In genomic region chr1:180905927-180906326, GRCh38 we compare ENCODE assay signal across 30 cellular contexts. TPM values are rescaled to one million over a fixed set of nuclear protein-coding genes. Genes with fewer than 3 reads are reported as not detected.
"Had no signal": no experiment of that assay in that cellular context is flagged by ENCODE, and none has a peak within 500 bp of the region (broad histone marks: within the 10 kb centered on the region; RNA-seq: fewer than 3 reads in every experiment).

No MANE protein-coding gene starts in this region.

- DNase-seq: activated CD4-positive, alpha-beta T cell treated with anti-CD3 and anti-CD28 coated beads, Interleukin-2, amount 10 ng/mL, durations not matched to agents 24 days and 14 days; activated CD4-positive, alpha-beta T cell treated with anti-CD3 and anti-CD28 coated beads, Interleukin-2, amount 50 U/mL, for 4 hours; activated CD8-positive, alpha-beta T cell treated with anti-CD3 and anti-CD28 coated beads for 36 hours; activated gamma-delta T cell treated with Interleukin-2 at 50 U/mL for 16 hours; activated naive CD4-positive, alpha-beta T cell treated with anti-CD3 and anti-CD28 coated beads for 36 hours; activated T-cell treated with anti-CD3 and anti-CD28 coated beads for 4 hours; activated T-cell treated with anti-CD3 and anti-CD28 coated beads, Interleukin-2, amount 50 U/mL, for 4 hours; body of pancreas; caudate nucleus; cerebellar nuclear complex; NCI-H1092 treated with DMSO at 0.1 percent for 48 hours; NCI-H1417; NCI-H1694; NCI-H1930; NCI-H2081 treated with DMSO at 0.1 percent for 48 hours; NCI-H226; NCI-H446 treated with DMSO at 0.1 percent for 48 hours; NCI-H524; PC-9; SIG-M5; T1000; WERI-Rb-1 had no signal

- ATAC-seq: activated CD8-positive, alpha-beta T cell treated with anti-CD3 and anti-CD28 coated beads for 36 hours; activated naive CD4-positive, alpha-beta T cell treated with anti-CD3 and anti-CD28 coated beads, Interleukin-2, amount 50 U/mL, for 72 hours; activated T-cell treated with anti-CD3 and anti-CD28 coated beads, Interleukin-2, amount 50 U/mL, for 4 hours; body of pancreas; Right ventricle myocardium inferior had no signal

- H3K27me3 ChIP-seq: adrenal gland, body of pancreas, breast epithelium had no signal

- H3K4me1 ChIP-seq: adrenal gland, body of pancreas, breast epithelium had no signal

- H2AFZ ChIP-seq: PC-9 had no signal

- H3K4me2 ChIP-seq: KMS-11, PC-9 had no signal

- H3K9me3 ChIP-seq: adrenal gland, body of pancreas, breast epithelium had no signal

- H3K27ac ChIP-seq: adrenal gland, body of pancreas, breast epithelium, KMS-11, PC-9, RWPE1, WERI-Rb-1 had no signal

- H3K36me3 ChIP-seq: adrenal gland, breast epithelium, WERI-Rb-1 had no signal

- FAIRE-seq: astrocyte, RCC 7860 had no signal

- H3K4me3 ChIP-seq: adrenal gland, body of pancreas, breast epithelium, PC-9 had no signal

- H3K9ac ChIP-seq: KMS-11 had no signal

RNA-seq across cellular contexts. Expression of gene KIAA1614, which starts 6.8 kb away (rescaled TPM):
- total RNA-seq: activated naive CD4-positive, alpha-beta T cell treated with anti-CD3 and anti-CD28 coated beads for 36 hours had no signal
